9 cellular contexts compared by ENCODE assay signal in genomic region chr18:12679183-12679786, GRCh38. TPM values are rescaled to one million over a fixed set of nuclear protein-coding genes. Genes with fewer than 3 reads are reported as not detected.
DNase-seq lines count a peak whose midpoint lies in the region; ATAC-seq and TF ChIP-seq lines count a peak whose summit lies in the region.
"Had no signal": no experiment of that assay in that cellular context is flagged by ENCODE, and none has a peak within 500 bp of the region (broad histone marks: within the 10 kb centered on the region; RNA-seq: fewer than 3 reads in every experiment).

No MANE protein-coding gene starts in this region.

- H3K9me3 ChIP-seq in breast epithelium (no peaks in the 10 kb centered on the region), lung (ENCODE audit: control insufficient read depth in 2 of 2, insufficient read depth in 1 of 2, low read length in 1 of 2) (no peaks in the 10 kb centered on the region), upper lobe of right lung (no peaks in the 10 kb centered on the region), PC-9 (ENCODE audit: insufficient read depth, low read depth) (no peaks in the 10 kb centered on the region)

- H3K27me3 ChIP-seq in breast epithelium (no peaks in the 10 kb centered on the region), lung (ENCODE audit: control insufficient read depth, insufficient read depth) (no peaks in the 10 kb centered on the region), upper lobe of right lung (no peaks in the 10 kb centered on the region), PC-9 (ENCODE audit: insufficient read depth, low read depth) (no peaks in the 10 kb centered on the region)

- no peaks in the 10 kb centered on the region for H3K4me1 Mint-ChIP-seq in activated T-cell treated with anti-CD3 and anti-CD28 coated beads, Interleukin-2, amount 50 U/mL, for 72 hours (ENCODE audit: low read depth)

- BruUV-seq in PC-9 (replicated peaks; lab: Mats Ljungman, UMichigan): no TSS peak

- H3K4me3 ChIP-seq in breast epithelium (peak overlapping the region; percentile 12 to 46 (median 17)), lung (no peak overlapping the region), upper lobe of right lung (peak overlapping the region; percentile 33), PC-9 (no peak overlapping the region)

- H3K4me2 ChIP-seq in PC-9: no peak overlapping the region

- peaks cover 5 to 9% of the 10 kb centered on the region in 2 donors for H3K36me3 Mint-ChIP-seq in activated T-cell treated with anti-CD3 and anti-CD28 coated beads, Interleukin-2, amount 50 U/mL, for 72 hours (ENCODE audit: insufficient read depth in 2 of 2)

- ATAC-seq in activated T-cell treated with anti-CD3 and anti-CD28 coated beads, Interleukin-2, amount 50 U/mL, for 72 hours (replicated peaks in 1 of 2): no peak
- ATAC-seq in lung (ENCODE audit: insufficient read depth, low FRiP score) (peak; percentile 88), upper lobe of right lung (peak; percentile 100), HG03565 (IDR thresholded peaks at IDR 0.05; ENCODE audit: unreplicated experiment) (no peak)

- POLR2A ChIA-PET in PC-9 (lab: Charles Lee; ENCODE audit: unreplicated experiment): no interaction called here

- H4K20me1 ChIP-seq in PC-9 (ENCODE audit: insufficient read depth): no peaks in the 10 kb centered on the region

- H3K27me3 Mint-ChIP-seq in activated T-cell treated with anti-CD3 and anti-CD28 coated beads, Interleukin-2, amount 50 U/mL, for 72 hours (ENCODE audit: low read depth): no peaks in the 10 kb centered on the region
- H3K27me3 Mint-ChIP-seq: CD4-positive, CD25-positive, alpha-beta regulatory T cell had no signal

- no peaks in the 10 kb centered on the region for H3K9me2 ChIP-seq in PC-9 (ENCODE audit: insufficient read depth)

- H3K4me1 ChIP-seq in breast epithelium (no peaks in the 10 kb centered on the region), lung (ENCODE audit: control insufficient read depth in 2 of 2, insufficient read depth in 2 of 2, low read length in 2 of 2) (peaks cover 0 to 2% of the 10 kb centered on the region in 2 donors), upper lobe of right lung (peaks cover 14% of the 10 kb centered on the region), PC-9 (replicated peaks; ENCODE audit: insufficient read depth) (no peaks in the 10 kb centered on the region)

- H3K4me3 Mint-ChIP-seq in activated T-cell treated with anti-CD3 and anti-CD28 coated beads, Interleukin-2, amount 50 U/mL, for 72 hours: no peak overlapping the region
- H3K4me3 Mint-ChIP-seq: CD4-positive, CD25-positive, alpha-beta regulatory T cell had no signal

- H2AFZ ChIP-seq in PC-9: no peak overlapping the region

- no peak for TF ChIP-seq CTCF in breast epithelium (IDR thresholded peaks at IDR 0.05)
- no peak for TF ChIP-seq CTCF in lung (IDR thresholded peaks at IDR 0.05; ENCODE audit: control extremely low read depth, extremely low read depth)
- TF ChIP-seq CTCF in upper lobe of right lung (IDR thresholded peaks at IDR 0.05): no peak
- TF ChIP-seq CTCF in PC-9 (conservative IDR thresholded peaks at IDR 0.05): no peak

- 7 to 9% methylated on average over 7 to 8 of the region's 8 CpGs for WGBS in lung, 2 donors

- no peak for DNase-seq in activated T-cell treated with anti-CD3 and anti-CD28 coated beads, Interleukin-2, amount 50 U/mL, for 72 hours
- DNase-seq in activated T-cell treated with anti-CD3 and anti-CD28 coated beads for 4 hours (no peak), breast epithelium (ENCODE audit: low spot score in 2 of 2) (no peak), lung (ENCODE audit: low spot score) (peak; percentile 62), upper lobe of right lung (peak; percentile 73), PC-9 (no peak), NCI-H1105 (lab: John Stamatoyannopoulos, UW) (no peak)
- DNase-seq: CD4-positive, CD25-positive, alpha-beta regulatory T cell had no signal

- CTCF ChIA-PET in PC-9 (lab: Charles Lee): no interaction called here

- no peaks in the 10 kb centered on the region for H3F3A ChIP-seq in PC-9 (ENCODE audit: insufficient read depth, low read depth)

- H3K36me3 ChIP-seq in breast epithelium (no peaks in the 10 kb centered on the region), lung (ENCODE audit: control insufficient read depth in 2 of 2, insufficient read depth in 2 of 2, low read length in 2 of 2) (peaks cover 6 to 10% of the 10 kb centered on the region in 2 donors), upper lobe of right lung (peaks cover 32% of the 10 kb centered on the region), PC-9 (ENCODE audit: low read depth) (no peaks in the 10 kb centered on the region)

- H3K27ac Mint-ChIP-seq in activated T-cell treated with anti-CD3 and anti-CD28 coated beads, Interleukin-2, amount 50 U/mL, for 72 hours: peak overlapping the region; percentile 88

- H3K27ac ChIP-seq in breast epithelium (peak overlapping the region; percentile 42 to 82), lung (ENCODE audit: low read depth in 1 of 2, low read length in 1 of 2) (peak overlapping the region; percentile 46 to 95), upper lobe of right lung (peak overlapping the region; percentile 88), PC-9 (no peak overlapping the region)

- intact Hi-C loops in breast epithelium (cut with DNase I; ENCODE audit: low total_unique reads): no loop called here
- intact Hi-C loops in upper lobe of right lung (cut with DNase I): no loop called here
- intact Hi-C loops in PC-9 (cut with micrococcal nuclease; ENCODE audit: unreplicated experiment): no loop called here

- no peak for TF ChIP-seq POLR2A in breast epithelium (IDR thresholded peaks at IDR 0.05)

- no peaks in the 10 kb centered on the region for H3K9me3 Mint-ChIP-seq in activated T-cell treated with anti-CD3 and anti-CD28 coated beads, Interleukin-2, amount 50 U/mL, for 72 hours
- H3K9me3 Mint-ChIP-seq: CD4-positive, CD25-positive, alpha-beta regulatory T cell had no signal

- no peaks in the 10 kb centered on the region for H3K79me2 ChIP-seq in PC-9 (ENCODE audit: low read depth)

RNA-seq across cellular contexts. Expression of gene SPIRE1, which starts 21.4 kb away (rescaled TPM):
- 1 to 10 TPM; 5.7 to 7.4 TPM for total RNA-seq in activated T-cell treated with anti-CD3 and anti-CD28 coated beads, Interleukin-2, amount 50 U/mL, for 72 hours
- total RNA-seq in breast epithelium (10 to 100 TPM; 24.3 to 38.5 (median 25.9) TPM), lung (10 to 100 TPM; 17.5 to 34.0 TPM), upper lobe of right lung (48.2 TPM), PC-9 (2021) (26.1 and 36.4 TPM in 2 replicates)
- polyA plus RNA-seq in lung: 10 to 100 TPM in 1 of 2 donors, 1 to 10 TPM in 1; 8.7 to 12.0 TPM

RNA-seq across cellular contexts. Expression of gene CEP76, which starts 23.2 kb away (rescaled TPM):
- total RNA-seq in activated T-cell treated with anti-CD3 and anti-CD28 coated beads, Interleukin-2, amount 50 U/mL, for 72 hours: 10 to 100 TPM; 15.5 to 16.0 TPM
- 10 to 100 TPM in 1 of 3 donors, 1 to 10 TPM in 2; 7.4 to 11.7 (median 9.5) TPM for total RNA-seq in breast epithelium
- 10 to 100 TPM in 1 of 2 donors, 1 to 10 TPM in 1; 4.4 to 10.4 TPM for total RNA-seq in lung
- polyA plus RNA-seq in lung: 1 to 10 TPM; 3.0 to 3.5 TPM
- total RNA-seq in upper lobe of right lung: 5.6 TPM
- total RNA-seq in PC-9 (2021): 14.5 and 15.1 TPM in 2 replicates

RNA-seq across cellular contexts. Expression of gene PSMG2, which starts 23.6 kb away (rescaled TPM):
- total RNA-seq in activated T-cell treated with anti-CD3 and anti-CD28 coated beads, Interleukin-2, amount 50 U/mL, for 72 hours: 100 to 1,000 TPM; 142 to 158 TPM
- total RNA-seq in breast epithelium: 100 to 1,000 TPM in 1 of 3 donors, 10 to 100 TPM in 2; 78.7 to 102 (median 83.4) TPM
- total RNA-seq in lung: 10 to 100 TPM; 53.3 to 60.7 TPM
- polyA plus RNA-seq in lung: 100 to 1,000 TPM in 1 of 2 donors, 10 to 100 TPM in 1; 61.8 to 117 TPM
- total RNA-seq in upper lobe of right lung: 60.5 TPM
- 107 and 123 TPM in 2 replicates for total RNA-seq in PC-9 (2021)

Comparison
In these comparisons a context has a peak if more than half of its experiments do, and no peak if none do; other contexts are left out.
1. ATAC-seq: peak in lung (single experiment) and upper lobe of right lung (single experiment); none in activated T-cell treated with anti-CD3 and anti-CD28 coated beads, Interleukin-2, amount 50 U/mL, for 72 hours (0 of 2) and HG03565 (single experiment).
2. DNase-seq: peak in lung (single experiment) and upper lobe of right lung (single experiment); none in activated T-cell treated with anti-CD3 and anti-CD28 coated beads, Interleukin-2, amount 50 U/mL, for 72 hours (0 of 2), activated T-cell treated with anti-CD3 and anti-CD28 coated beads for 4 hours (single experiment), breast epithelium (0 of 2), PC-9 (0 of 2) and NCI-H1105 (single experiment).
3. H3K4me3 ChIP-seq: peak in breast epithelium (3 of 3) and upper lobe of right lung (single experiment); none in lung (single experiment) and PC-9 (single experiment).